In the genomic region with DNA sequence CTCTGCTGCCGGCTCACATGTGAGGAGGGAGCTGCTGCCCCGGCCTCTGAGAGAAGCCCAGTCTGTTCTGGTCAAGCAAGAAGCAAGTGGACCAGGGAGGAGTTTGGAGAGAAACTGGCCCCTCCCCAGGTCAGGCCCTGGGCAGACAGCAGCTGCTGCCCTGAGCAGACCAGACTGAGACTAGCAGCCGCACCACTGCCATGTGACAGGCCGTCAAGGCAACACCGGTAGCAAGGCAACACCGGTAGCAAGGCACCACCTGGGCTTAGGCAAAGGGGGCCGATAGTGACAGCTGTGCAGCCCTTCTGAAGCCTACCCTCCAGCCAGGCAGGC, we compare ENCODE assay signal across 18 cellular contexts. TPM values are rescaled to one million over a fixed set of nuclear protein-coding genes. Genes with fewer than 3 reads are reported as not detected.
A peak's percentile ranks its signal among the peaks of the same experiment; 100 is the strongest.
DNase-seq lines count a peak whose midpoint lies in the region; ATAC-seq, FAIRE-seq and TF ChIP-seq lines count a peak whose summit lies in the region.
"Had no signal": no experiment of that assay in that cellular context is flagged by ENCODE, and none has a peak within 500 bp of the region (broad histone marks: within the 10 kb centered on the region; RNA-seq: fewer than 3 reads in every experiment).

No MANE protein-coding gene starts in this region.

- no peak for ATAC-seq in GM19395 (IDR thresholded peaks at IDR 0.05; ENCODE audit: unreplicated experiment)
- ATAC-seq in HG02970 (IDR thresholded peaks at IDR 0.05; ENCODE audit: low FRiP score, unreplicated experiment) = no peak
- ATAC-seq: left colon; naive thymus-derived CD4-positive, alpha-beta T cell; stimulated activated naive B cell treated with anti-CD40 and anti-IgM and Interleukin-4, amounts not matched to agents 10 μg/mL and 1 μg/mL and 100 μg/mL, for 72 hours had no signal

- H3K4me1 ChIP-seq in astrocyte (ENCODE audit: insufficient read depth, low read length) (peaks cover 16% of the 10 kb centered on the region), uterus (no peaks in the 10 kb centered on the region)
- H3K4me1 ChIP-seq: Caco-2, HAP-1 had no signal

- H3K9me3 ChIP-seq in astrocyte (ENCODE audit: insufficient read depth, low read depth, low read length) (no peaks in the 10 kb centered on the region), uterus (no peaks in the 10 kb centered on the region)
- H3K9me3 ChIP-seq: Caco-2, HAP-1 had no signal

- H3K9ac ChIP-seq in astrocyte (ENCODE audit: low read length) = peak overlapping the region; percentile 53

- peak overlapping the region; percentile 62 for H3K4me2 ChIP-seq in astrocyte (ENCODE audit: low read length)

- H3K36me3 ChIP-seq in astrocyte (ENCODE audit: insufficient read depth, low read length) (no peaks in the 10 kb centered on the region), uterus (no peaks in the 10 kb centered on the region)
- H3K36me3 ChIP-seq: HAP-1 had no signal

- H3K27ac Mint-ChIP-seq in astrocyte (ENCODE audit: unreplicated experiment) = no peak overlapping the region
- H3K27ac Mint-ChIP-seq: activated B cell treated with CpG ODN at 0.5 μM for 24 hours; stimulated activated naive B cell treated with anti-CD40 and anti-IgM and Interleukin-4, amounts not matched to agents 10 μg/mL and 1 μg/mL and 100 μg/mL, for 72 hours had no signal

- H3K27ac ChIP-seq in astrocyte (ENCODE audit: low read depth, low read length) (peak overlapping the region; percentile 57), uterus (peak overlapping the region; percentile 64 to 68)

- intact Hi-C loops in uterus (cut with DNase I; ENCODE audit: low total_unique reads) = no loop called here

- TF ChIP-seq CTCF in astrocyte (IDR thresholded peaks at IDR 0.05; ENCODE audit: insufficient read depth, low read depth, low read length) (no peak), uterus (IDR thresholded peaks at IDR 0.05) (no peak)

- no peak overlapping the region for H3K4me3 Mint-ChIP-seq in astrocyte (ENCODE audit: unreplicated experiment)
- H3K4me3 Mint-ChIP-seq: activated B cell treated with CpG ODN at 0.5 μM for 24 hours; naive thymus-derived CD4-positive, alpha-beta T cell; stimulated activated naive B cell treated with anti-CD40 and anti-IgM and Interleukin-4, amounts not matched to agents 10 μg/mL and 1 μg/mL and 100 μg/mL, for 72 hours had no signal

- peaks cover 5% of the 10 kb centered on the region for H3K9me3 Mint-ChIP-seq in astrocyte (ENCODE audit: unreplicated experiment)
- H3K9me3 Mint-ChIP-seq: activated B cell treated with CpG ODN at 0.5 μM for 24 hours; naive thymus-derived CD4-positive, alpha-beta T cell; stimulated activated naive B cell treated with anti-CD40 and anti-IgM and Interleukin-4, amounts not matched to agents 10 μg/mL and 1 μg/mL and 100 μg/mL, for 72 hours had no signal

- H4K20me1 ChIP-seq in astrocyte (ENCODE audit: insufficient read depth, low read length) = peaks cover 4% of the 10 kb centered on the region

- H2AFZ ChIP-seq in astrocyte (ENCODE audit: low read depth, low read length) = no peak overlapping the region

- H3K79me2 ChIP-seq in astrocyte (ENCODE audit: insufficient read depth, low read length) = no peaks in the 10 kb centered on the region

- no peaks in the 10 kb centered on the region for H3K4me1 Mint-ChIP-seq in astrocyte (ENCODE audit: low read depth, unreplicated experiment)
- H3K4me1 Mint-ChIP-seq: activated B cell treated with CpG ODN at 0.5 μM for 24 hours; stimulated activated naive B cell treated with anti-CD40 and anti-IgM and Interleukin-4, amounts not matched to agents 10 μg/mL and 1 μg/mL and 100 μg/mL, for 72 hours had no signal

- H3K4me3 ChIP-seq in astrocyte (ENCODE audit: insufficient read depth, low read depth, low read length) = no peak overlapping the region
- no peak overlapping the region for H3K4me3 ChIP-seq in uterus
- H3K4me3 ChIP-seq: HAP-1 had no signal

- TF ChIP-seq POLR2A in uterus (IDR thresholded peaks at IDR 0.05) = no peak

- DNase-seq in NCI-H2171 treated with DMSO at 0.1 percent for 48 hours (lab: John Stamatoyannopoulos, UW) = peak; percentile 45
- DNase-seq in NCI-H2171 (lab: John Stamatoyannopoulos, UW) = no peak
- no peak for DNase-seq in astrocyte (ENCODE audit: low read depth)
- DNase-seq in midbrain (lab: John Stamatoyannopoulos, UW) = peak; percentile 46
- no peak for DNase-seq in uterus
- DNase-seq in cerebellum (ENCODE audit: low spot score) = no peak
- DNase-seq: activated B cell treated with CpG ODN at 0.5 μM for 24 hours; activated naive CD4-positive, alpha-beta T cell treated with Interleukin-2 at 50 U/mL for 16 hours; Caco-2; Karpas-422; left colon; naive thymus-derived CD4-positive, alpha-beta T cell; retina; stimulated activated naive B cell treated with anti-CD40 and anti-IgM and Interleukin-4, amounts not matched to agents 10 μg/mL and 1 μg/mL and 100 μg/mL, for 72 hours had no signal

- H3K27me3 ChIP-seq in astrocyte (ENCODE audit: insufficient read depth, low read length) (no peaks in the 10 kb centered on the region), uterus (no peaks in the 10 kb centered on the region)

- H3K27me3 Mint-ChIP-seq in astrocyte (ENCODE audit: low read depth, unreplicated experiment) = peaks cover 17% of the 10 kb centered on the region
- H3K27me3 Mint-ChIP-seq: activated B cell treated with CpG ODN at 0.5 μM for 24 hours; naive thymus-derived CD4-positive, alpha-beta T cell; stimulated activated naive B cell treated with anti-CD40 and anti-IgM and Interleukin-4, amounts not matched to agents 10 μg/mL and 1 μg/mL and 100 μg/mL, for 72 hours had no signal

- peaks cover 6% of the 10 kb centered on the region for H3K36me3 Mint-ChIP-seq in astrocyte (ENCODE audit: low read depth, unreplicated experiment)

- no peak for FAIRE-seq in astrocyte (lab: Jason Lieb, UNC)
- FAIRE-seq: A204.1 had no signal

RNA-seq across cellular contexts. Expression of a gene that starts 50.3 kb away (rescaled TPM):
- 3.7 and 4.1 TPM in 2 replicates for total RNA-seq in astrocyte
- total RNA-seq in uterus = 1 to 10 TPM in 2 of 4 donors, under 1 TPM in 1, not detected in 1; 0.29 to 2.3 (median 1.2) TPM
- 0.45 TPM for total RNA-seq in cerebellum
- total RNA-seq: activated B cell treated with CpG ODN at 0.5 μM for 24 hours had no signal

Comparison
In these comparisons a context has a peak if more than half of its experiments do, and no peak if none do; other contexts are left out.
1. DNase-seq: peak in NCI-H2171 treated with DMSO at 0.1 percent for 48 hours (single experiment) and midbrain (single experiment); none in NCI-H2171 (single experiment), astrocyte (single experiment), uterus (0 of 2) and cerebellum (single experiment).